1 cellular context compared by ENCODE assay signal in genomic region chr12:71664411-71665108, GRCh38.
TF ChIP-seq lines count a peak whose summit lies in the region.

No MANE protein-coding gene starts in this region.

TF ChIP-seq in HepG2, 621 proteins besides CTCF, POLR2A, EP300 and RAD21 (continues in another document):
- no peak for TF ChIP-seq ZIK1 (CRISPR knock-in tag; IDR thresholded peaks at IDR 0.05; ENCODE audit: borderline replicate concordance, low read depth)
- TF ChIP-seq DNMT3B (CRISPR knock-in tag; conservative IDR thresholded peaks at IDR 0.05) = no peak
- TF ChIP-seq ZNF83 (CRISPR knock-in tag; IDR thresholded peaks at IDR 0.05; ENCODE audit: borderline replicate concordance) = no peak
- TF ChIP-seq RELA (CRISPR knock-in tag; IDR thresholded peaks at IDR 0.05) = no peak
- TF ChIP-seq SNAPC2 (CRISPR knock-in tag; IDR thresholded peaks at IDR 0.05) = no peak
- no peak for TF ChIP-seq ZNF646 (CRISPR knock-in tag; IDR thresholded peaks at IDR 0.05)
- 0 out of 2 replicates have a peak, but pooled peaks have one; percentile 40 for TF ChIP-seq PAF1 (CRISPR knock-in tag; IDR thresholded peaks at IDR 0.05)
- no peak for TF ChIP-seq TGIF2 (CRISPR knock-in tag; IDR thresholded peaks at IDR 0.05)
- 0 out of 2 replicates have a peak, but pooled peaks have one; percentile 1 for TF ChIP-seq ZNF501 (CRISPR knock-in tag; IDR thresholded peaks at IDR 0.05)
- TF ChIP-seq MIXL1 (CRISPR knock-in tag; IDR thresholded peaks at IDR 0.05) = no peak
- TF ChIP-seq, protein P1, sequence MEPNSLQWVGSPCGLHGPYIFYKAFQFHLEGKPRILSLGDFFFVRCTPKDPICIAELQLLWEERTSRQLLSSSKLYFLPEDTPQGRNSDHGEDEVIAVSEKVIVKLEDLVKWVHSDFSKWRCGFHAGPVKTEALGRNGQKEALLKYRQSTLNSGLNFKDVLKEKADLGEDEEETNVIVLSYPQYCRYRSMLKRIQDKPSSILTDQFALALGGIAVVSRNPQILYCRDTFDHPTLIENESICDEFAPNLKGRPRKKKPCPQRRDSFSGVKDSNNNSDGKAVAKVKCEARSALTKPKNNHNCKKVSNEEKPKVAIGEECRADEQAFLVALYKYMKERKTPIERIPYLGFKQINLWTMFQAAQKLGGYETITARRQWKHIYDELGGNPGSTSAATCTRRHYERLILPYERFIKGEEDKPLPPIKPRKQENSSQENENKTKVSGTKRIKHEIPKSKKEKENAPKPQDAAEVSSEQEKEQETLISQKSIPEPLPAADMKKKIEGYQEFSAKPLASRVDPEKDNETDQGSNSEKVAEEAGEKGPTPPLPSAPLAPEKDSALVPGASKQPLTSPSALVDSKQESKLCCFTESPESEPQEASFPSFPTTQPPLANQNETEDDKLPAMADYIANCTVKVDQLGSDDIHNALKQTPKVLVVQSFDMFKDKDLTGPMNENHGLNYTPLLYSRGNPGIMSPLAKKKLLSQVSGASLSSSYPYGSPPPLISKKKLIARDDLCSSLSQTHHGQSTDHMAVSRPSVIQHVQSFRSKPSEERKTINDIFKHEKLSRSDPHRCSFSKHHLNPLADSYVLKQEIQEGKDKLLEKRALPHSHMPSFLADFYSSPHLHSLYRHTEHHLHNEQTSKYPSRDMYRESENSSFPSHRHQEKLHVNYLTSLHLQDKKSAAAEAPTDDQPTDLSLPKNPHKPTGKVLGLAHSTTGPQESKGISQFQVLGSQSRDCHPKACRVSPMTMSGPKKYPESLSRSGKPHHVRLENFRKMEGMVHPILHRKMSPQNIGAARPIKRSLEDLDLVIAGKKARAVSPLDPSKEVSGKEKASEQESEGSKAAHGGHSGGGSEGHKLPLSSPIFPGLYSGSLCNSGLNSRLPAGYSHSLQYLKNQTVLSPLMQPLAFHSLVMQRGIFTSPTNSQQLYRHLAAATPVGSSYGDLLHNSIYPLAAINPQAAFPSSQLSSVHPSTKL (CRISPR knock-in tag; IDR thresholded peaks at IDR 0.05) = no peak
- 0 out of 2 replicates have a peak, but pooled peaks have one; percentile 59 for TF ChIP-seq ZNF224 (CRISPR knock-in tag; IDR thresholded peaks at IDR 0.05)
- no peak for TF ChIP-seq BRF2 (CRISPR knock-in tag; IDR thresholded peaks at IDR 0.05)
- TF ChIP-seq, protein P2, sequence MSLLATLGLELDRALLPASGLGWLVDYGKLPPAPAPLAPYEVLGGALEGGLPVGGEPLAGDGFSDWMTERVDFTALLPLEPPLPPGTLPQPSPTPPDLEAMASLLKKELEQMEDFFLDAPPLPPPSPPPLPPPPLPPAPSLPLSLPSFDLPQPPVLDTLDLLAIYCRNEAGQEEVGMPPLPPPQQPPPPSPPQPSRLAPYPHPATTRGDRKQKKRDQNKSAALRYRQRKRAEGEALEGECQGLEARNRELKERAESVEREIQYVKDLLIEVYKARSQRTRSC (CRISPR knock-in tag; IDR thresholded peaks at IDR 0.05; ENCODE audit: low read depth) = no peak
- TF ChIP-seq ZBTB10 (CRISPR knock-in tag; IDR thresholded peaks at IDR 0.05; ENCODE audit: borderline replicate concordance) = no peak
- TF ChIP-seq ZNF703 (CRISPR knock-in tag; IDR thresholded peaks at IDR 0.05; ENCODE audit: borderline replicate concordance) = no peak
- 0 out of 2 replicates have a peak, but pooled peaks have one; percentile 41 for TF ChIP-seq BORCS8-MEF2B (CRISPR knock-in tag; IDR thresholded peaks at IDR 0.05)
- TF ChIP-seq STAT5B (CRISPR knock-in tag; IDR thresholded peaks at IDR 0.05) = no peak
- TF ChIP-seq ZNF296 (CRISPR knock-in tag; conservative IDR thresholded peaks at IDR 0.05) = no peak
- no peak for TF ChIP-seq SATB2 (CRISPR knock-in tag; IDR thresholded peaks at IDR 0.05)
- no peak for TF ChIP-seq RCOR2 (CRISPR knock-in tag; IDR thresholded peaks at IDR 0.05)
- no peak for TF ChIP-seq MTF1 (CRISPR knock-in tag; IDR thresholded peaks at IDR 0.05)
- no peak for TF ChIP-seq ZNF550 (CRISPR knock-in tag; IDR thresholded peaks at IDR 0.05; ENCODE audit: borderline replicate concordance)
- no peak for TF ChIP-seq SRSF9 (IDR thresholded peaks at IDR 0.05; ENCODE audit: borderline replicate concordance, insufficient read depth, low read depth, low read length, poor library complexity, severe bottlenecking)
- no peak for TF ChIP-seq HMGA1 (CRISPR knock-in tag; conservative IDR thresholded peaks at IDR 0.05)
- TF ChIP-seq ZNF652 (CRISPR knock-in tag; IDR thresholded peaks at IDR 0.05; ENCODE audit: borderline replicate concordance, low read depth) = no peak
- TF ChIP-seq IRF1 (CRISPR knock-in tag; IDR thresholded peaks at IDR 0.05; ENCODE audit: low read depth) = no peak
- TF ChIP-seq ZBTB44 (CRISPR knock-in tag; IDR thresholded peaks at IDR 0.05) = no peak
- TF ChIP-seq SYNCRIP (IDR thresholded peaks at IDR 0.05; ENCODE audit: insufficient read depth, low read depth, low read length) = no peak
- TF ChIP-seq ZNF607 (CRISPR knock-in tag; IDR thresholded peaks at IDR 0.05; ENCODE audit: borderline replicate concordance) = peak; percentile 16; the same call in 1 of the 2 replicates
- TF ChIP-seq ZNF724P (CRISPR knock-in tag; IDR thresholded peaks at IDR 0.05; ENCODE audit: borderline replicate concordance) = no peak
- TF ChIP-seq, protein P3, sequence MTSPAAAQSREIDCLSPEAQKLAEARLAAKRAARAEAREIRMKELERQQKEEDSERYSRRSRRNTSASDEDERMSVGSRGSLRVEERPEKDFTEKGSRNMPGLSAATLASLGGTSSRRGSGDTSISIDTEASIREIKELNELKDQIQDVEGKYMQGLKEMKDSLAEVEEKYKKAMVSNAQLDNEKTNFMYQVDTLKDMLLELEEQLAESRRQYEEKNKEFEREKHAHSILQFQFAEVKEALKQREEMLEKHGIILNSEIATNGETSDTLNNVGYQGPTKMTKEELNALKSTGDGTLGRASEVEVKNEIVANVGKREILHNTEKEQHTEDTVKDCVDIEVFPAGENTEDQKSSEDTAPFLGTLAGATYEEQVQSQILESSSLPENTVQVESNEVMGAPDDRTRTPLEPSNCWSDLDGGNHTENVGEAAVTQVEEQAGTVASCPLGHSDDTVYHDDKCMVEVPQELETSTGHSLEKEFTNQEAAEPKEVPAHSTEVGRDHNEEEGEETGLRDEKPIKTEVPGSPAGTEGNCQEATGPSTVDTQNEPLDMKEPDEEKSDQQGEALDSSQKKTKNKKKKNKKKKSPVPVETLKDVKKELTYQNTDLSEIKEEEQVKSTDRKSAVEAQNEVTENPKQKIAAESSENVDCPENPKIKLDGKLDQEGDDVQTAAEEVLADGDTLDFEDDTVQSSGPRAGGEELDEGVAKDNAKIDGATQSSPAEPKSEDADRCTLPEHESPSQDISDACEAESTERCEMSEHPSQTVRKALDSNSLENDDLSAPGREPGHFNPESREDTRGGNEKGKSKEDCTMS (CRISPR knock-in tag; conservative IDR thresholded peaks at IDR 0.05) = no peak
- no peak for TF ChIP-seq GFI1 (CRISPR knock-in tag; IDR thresholded peaks at IDR 0.05; ENCODE audit: borderline replicate concordance)
- TF ChIP-seq NCOA1 (CRISPR knock-in tag; IDR thresholded peaks at IDR 0.05) = no peak
- TF ChIP-seq HMG20A (CRISPR knock-in tag; IDR thresholded peaks at IDR 0.05; ENCODE audit: borderline replicate concordance) = no peak
- TF ChIP-seq ATF4 (CRISPR knock-in tag; IDR thresholded peaks at IDR 0.05) = peak in 1 of 2 experiments; percentile 59; a peak in 1 of 4 replicates
- no peak for TF ChIP-seq ZNF746 (CRISPR knock-in tag; IDR thresholded peaks at IDR 0.05)
- no peak for TF ChIP-seq KLF11 (CRISPR knock-in tag; IDR thresholded peaks at IDR 0.05)
- no peak for TF ChIP-seq JUN (CRISPR knock-in tag; IDR thresholded peaks at IDR 0.05)
- TF ChIP-seq SNRNP70 (IDR thresholded peaks at IDR 0.05; ENCODE audit: low read depth, low read length) = no peak
- TF ChIP-seq ZNF430 (CRISPR knock-in tag; IDR thresholded peaks at IDR 0.05) = no peak
